ENCODE assay signal across 16 cellular contexts in genomic region chr6:34961082-34961481, GRCh38.
"Had no signal": no experiment of that assay in that cellular context is flagged by ENCODE, and none has a peak within 500 bp of the region (broad histone marks: within the 10 kb centered on the region; RNA-seq: fewer than 3 reads in every experiment).

No MANE protein-coding gene starts in this region.

- H3K9ac ChIP-seq: neural progenitor cell had no signal

- ATAC-seq: activated naive CD8-positive, alpha-beta T cell treated with anti-CD3 and anti-CD28 coated beads, Interleukin-2, amount 50 U/mL, for 24 hours; pancreas had no signal

- H3K9me3 ChIP-seq: pancreas, testis had no signal

- H3K4me3 ChIP-seq: neural progenitor cell, pancreas, smooth muscle cell, testis had no signal

- DNase-seq: activated CD4-positive, alpha-beta memory T cell treated with anti-CD3 and anti-CD28 coated beads, Interleukin-2, amount 10 ng/mL, durations not matched to agents 7 days and 5 days; activated CD4-positive, alpha-beta T cell treated with anti-CD3 and anti-CD28 coated beads for 1 hour; activated CD8-positive, alpha-beta memory T cell treated with anti-CD3 and anti-CD28 coated beads, Interleukin-2, amount 50 U/mL, for 4 hours; activated naive CD8-positive, alpha-beta T cell treated with anti-CD3 and anti-CD28 coated beads, Interleukin-2, amount 50 U/mL, for 24 hours; effector CD8-positive, alpha-beta T cell; mammary epithelial cell; pancreas; SIG-M5; stimulated activated naive CD4-positive, alpha-beta T cell treated with Interleukin-2 at 50 U/mL for 16 hours; T-helper 2 cell; testis had no signal

- H3K27ac ChIP-seq: neural progenitor cell, pancreas had no signal

- H3K36me3 ChIP-seq: neural progenitor cell, pancreas had no signal

- FAIRE-seq: astrocyte, colon, frontal cortex, pancreas had no signal

- H3K27me3 ChIP-seq: neural progenitor cell, pancreas, testis had no signal

- H2AFZ ChIP-seq: neural progenitor cell had no signal

- H3K4me2 ChIP-seq: neural progenitor cell, smooth muscle cell had no signal
